28 cellular contexts compared by ENCODE assay signal in the genomic region with DNA sequence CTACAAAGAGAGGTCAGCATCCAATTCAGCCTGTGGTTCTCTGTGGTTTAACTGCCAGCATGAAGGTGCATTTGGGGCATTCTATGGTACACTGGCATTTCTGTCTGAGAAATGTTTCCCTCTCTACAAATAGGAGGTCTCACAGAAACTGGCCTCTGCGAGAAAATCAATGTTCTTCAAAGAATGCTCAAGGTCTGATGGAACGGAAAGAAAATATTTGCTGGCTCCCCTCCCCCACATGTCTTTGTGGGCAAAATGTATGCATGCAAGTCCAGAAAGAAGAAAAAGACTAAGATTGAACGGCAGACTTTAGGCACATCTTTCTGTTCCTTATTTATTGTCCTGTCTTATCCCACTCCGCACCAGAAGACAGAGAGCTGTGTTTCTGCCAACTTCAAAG.
DNase-seq lines count a peak whose midpoint lies in the region; ATAC-seq, FAIRE-seq and TF ChIP-seq lines count a peak whose summit lies in the region.
"Had no signal": no experiment of that assay in that cellular context is flagged by ENCODE, and none has a peak within 500 bp of the region (broad histone marks: within the 10 kb centered on the region; RNA-seq: fewer than 3 reads in every experiment).

No MANE protein-coding gene starts in this region.

- H3K9me3 Mint-ChIP-seq in GM23338 (no peaks in the 10 kb centered on the region), astrocyte (ENCODE audit: unreplicated experiment) (no peaks in the 10 kb centered on the region), mesothelial cell of epicardium (no peaks in the 10 kb centered on the region), progenitor cell of endocrine pancreas (ENCODE audit: low read depth) (no peaks in the 10 kb centered on the region)
- H3K9me3 Mint-ChIP-seq in natural killer cell treated with Interleukin-12 subunit alpha and Interleukin-12 subunit beta and Interleukin-15 and Interleukin-18, amount 100 ng/mL, for 72 hours: no peaks in the 10 kb centered on the region
- no peaks in the 10 kb centered on the region for H3K9me3 Mint-ChIP-seq in T-helper 2 cell treated with Interferon-gamma antibody and Interleukin-4, amounts not matched to agents 5 μg/mL and 100 μg/mL, for 36 hours

- H2AFZ ChIP-seq in GM23338 (no peak overlapping the region), astrocyte (ENCODE audit: low read depth, low read length) (no peak overlapping the region)

- FAIRE-seq in astrocyte (lab: Jason Lieb, UNC): no peak
- FAIRE-seq: A204.1, GM19239, H54, K562, RCC 7860 had no signal

- peaks cover 31% of the 10 kb centered on the region; the same call in 1 of the 2 replicates for H3K4me1 ChIP-seq in GM23338 (ENCODE audit: insufficient read depth)
- peaks cover 11% of the 10 kb centered on the region for H3K4me1 ChIP-seq in astrocyte (ENCODE audit: insufficient read depth, low read length)
- H3K4me1 ChIP-seq: BLaER1 treated with 17β-estradiol and CSF1 and Interleukin-3, amounts not matched to agents 10 nM and 100 nM had no signal

- no peak overlapping the region for H3K27ac ChIP-seq in GM23338 (ENCODE audit: low read depth)
- H3K27ac ChIP-seq in astrocyte (ENCODE audit: low read depth, low read length): no peak overlapping the region
- H3K27ac ChIP-seq: BLaER1 treated with 17β-estradiol and CSF1 and Interleukin-3, amounts not matched to agents 10 nM and 100 nM; SK-N-MC had no signal

- TF ChIP-seq CTCF in GM23338 (conservative IDR thresholded peaks at IDR 0.05; ENCODE audit: low read depth in 2 of 2) (no peak), astrocyte (IDR thresholded peaks at IDR 0.05; ENCODE audit: insufficient read depth, low read depth, low read length) (no peak), mesothelial cell of epicardium (IDR thresholded peaks at IDR 0.05; ENCODE audit: unreplicated experiment) (no peak), progenitor cell of endocrine pancreas (IDR thresholded peaks at IDR 0.05; ENCODE audit: unreplicated experiment) (no peak)

- H3K27me3 ChIP-seq in GM23338 (ENCODE audit: insufficient read depth) (no peaks in the 10 kb centered on the region), astrocyte (ENCODE audit: insufficient read depth, low read length) (no peaks in the 10 kb centered on the region)
- H3K27me3 ChIP-seq: BLaER1 treated with 17β-estradiol and CSF1 and Interleukin-3, amounts not matched to agents 10 nM and 100 nM had no signal

- H3K9me2 ChIP-seq in GM23338 (ENCODE audit: insufficient read depth): 0 out of 2 replicates have a peak, but pooled peaks cover 2% of the 10 kb centered on the region

- H3K4me3 Mint-ChIP-seq in GM23338 (no peak overlapping the region), astrocyte (ENCODE audit: unreplicated experiment) (peak overlapping the region; percentile 29), mesothelial cell of epicardium (no peak overlapping the region), progenitor cell of endocrine pancreas (ENCODE audit: low read depth) (no peak overlapping the region)
- H3K4me3 Mint-ChIP-seq in natural killer cell treated with Interleukin-12 subunit alpha and Interleukin-12 subunit beta and Interleukin-15 and Interleukin-18, amount 100 ng/mL, for 72 hours: no peak overlapping the region
- no peak overlapping the region for H3K4me3 Mint-ChIP-seq in T-helper 2 cell treated with Interferon-gamma antibody and Interleukin-4, amounts not matched to agents 5 μg/mL and 100 μg/mL, for 36 hours
- H3K4me3 Mint-ChIP-seq: CD4-positive, alpha-beta memory T cell had no signal

- H3K4me1 Mint-ChIP-seq in GM23338 (peaks cover 39% of the 10 kb centered on the region), astrocyte (ENCODE audit: low read depth, unreplicated experiment) (peaks cover 68% of the 10 kb centered on the region), mesothelial cell of epicardium (peaks cover 60% of the 10 kb centered on the region), progenitor cell of endocrine pancreas (ENCODE audit: low read depth) (peaks cover 45% of the 10 kb centered on the region)
- no peaks in the 10 kb centered on the region for H3K4me1 Mint-ChIP-seq in natural killer cell treated with Interleukin-12 subunit alpha and Interleukin-12 subunit beta and Interleukin-15 and Interleukin-18, amount 100 ng/mL, for 72 hours (ENCODE audit: low read depth in 2 of 2)
- H3K4me1 Mint-ChIP-seq in T-helper 2 cell treated with Interferon-gamma antibody and Interleukin-4, amounts not matched to agents 5 μg/mL and 100 μg/mL, for 36 hours (ENCODE audit: low read depth): no peaks in the 10 kb centered on the region
- H3K4me1 Mint-ChIP-seq: CD4-positive, alpha-beta memory T cell had no signal

- no peaks in the 10 kb centered on the region for H3F3A ChIP-seq in GM23338 (replicated peaks; ENCODE audit: low read depth)

- H3K4me3 ChIP-seq in GM23338 (no peak overlapping the region), astrocyte (ENCODE audit: insufficient read depth, low read depth, low read length) (no peak overlapping the region)
- H3K4me3 ChIP-seq: BLaER1 treated with 17β-estradiol and CSF1 and Interleukin-3, amounts not matched to agents 10 nM and 100 nM; K562; SK-N-MC had no signal

- no peak for DNase-seq in GM23338 (ENCODE audit: low spot score)
- no peak for DNase-seq in astrocyte (ENCODE audit: low read depth)
- no peak for DNase-seq in mesothelial cell of epicardium (ENCODE audit: low spot score in 2 of 2, unreplicated experiment in 2 of 2)
- DNase-seq in progenitor cell of endocrine pancreas (ENCODE audit: low spot score, unreplicated experiment): no peak
- no peak for DNase-seq in natural killer cell treated with Interleukin-12 subunit alpha and Interleukin-12 subunit beta and Interleukin-15 and Interleukin-18, amount 100 ng/mL, for 72 hours (ENCODE audit: low spot score)
- no peak for DNase-seq in T-helper 2 cell treated with Interferon-gamma antibody and Interleukin-4, amounts not matched to agents 5 μg/mL and 100 μg/mL, for 36 hours (ENCODE audit: low spot score)
- DNase-seq in CD1c-positive myeloid dendritic cell (ENCODE audit: extremely low spot score): no peak
- no peak for DNase-seq in central memory CD4-positive, alpha-beta T cell
- DNase-seq: Caco-2; CD4-positive, alpha-beta memory T cell; DMS 273 treated with DMSO at 0.1 percent for 48 hours; DND-41; Kasumi-1; MV-4-11; NCI-H1105; NCI-H146; NCI-H1930; NCI-H2107; NCI-H524; NCI-H774; SIG-M5 had no signal

- no peak for ATAC-seq in GM23338
- no peak for ATAC-seq in natural killer cell treated with Interleukin-12 subunit alpha and Interleukin-12 subunit beta and Interleukin-15 and Interleukin-18, amount 100 ng/mL, for 72 hours
- ATAC-seq: K562 had no signal

- H3K36me3 ChIP-seq in GM23338 (ENCODE audit: insufficient read depth) (no peaks in the 10 kb centered on the region), astrocyte (ENCODE audit: insufficient read depth, low read length) (no peaks in the 10 kb centered on the region)
- H3K36me3 ChIP-seq: BLaER1 treated with 17β-estradiol and CSF1 and Interleukin-3, amounts not matched to agents 10 nM and 100 nM had no signal

- H3K79me2 ChIP-seq in GM23338 (replicated peaks; ENCODE audit: insufficient read depth) (no peaks in the 10 kb centered on the region), astrocyte (ENCODE audit: insufficient read depth, low read length) (peaks cover 16% of the 10 kb centered on the region)

- no peaks in the 10 kb centered on the region for H4K20me1 ChIP-seq in GM23338 (replicated peaks; ENCODE audit: insufficient read depth)
- peaks cover 59% of the 10 kb centered on the region for H4K20me1 ChIP-seq in astrocyte (ENCODE audit: insufficient read depth, low read length)
- H4K20me1 ChIP-seq: BLaER1 treated with 17β-estradiol and CSF1 and Interleukin-3, amounts not matched to agents 10 nM and 100 nM had no signal

- peak overlapping the region; percentile 63; the same call in 1 of the 2 replicates for H3K4me2 ChIP-seq in GM23338
- no peak overlapping the region for H3K4me2 ChIP-seq in astrocyte (ENCODE audit: low read length)
- H3K4me2 ChIP-seq: BLaER1 treated with 17β-estradiol and CSF1 and Interleukin-3, amounts not matched to agents 10 nM and 100 nM had no signal

- no peaks in the 10 kb centered on the region for H3K9me3 ChIP-seq in astrocyte (ENCODE audit: insufficient read depth, low read depth, low read length)
- H3K9me3 ChIP-seq: BLaER1 treated with 17β-estradiol and CSF1 and Interleukin-3, amounts not matched to agents 10 nM and 100 nM; Caco-2 had no signal

- H3K36me3 Mint-ChIP-seq in GM23338 (ENCODE audit: low read depth) (no peaks in the 10 kb centered on the region), astrocyte (ENCODE audit: low read depth, unreplicated experiment) (peaks cover 48% of the 10 kb centered on the region), mesothelial cell of epicardium (peaks cover 6% of the 10 kb centered on the region), progenitor cell of endocrine pancreas (ENCODE audit: insufficient read depth) (no peaks in the 10 kb centered on the region)
- H3K36me3 Mint-ChIP-seq in natural killer cell treated with Interleukin-12 subunit alpha and Interleukin-12 subunit beta and Interleukin-15 and Interleukin-18, amount 100 ng/mL, for 72 hours: no peaks in the 10 kb centered on the region
- no peaks in the 10 kb centered on the region for H3K36me3 Mint-ChIP-seq in T-helper 2 cell treated with Interferon-gamma antibody and Interleukin-4, amounts not matched to agents 5 μg/mL and 100 μg/mL, for 36 hours (ENCODE audit: low read depth)
- H3K36me3 Mint-ChIP-seq: CD4-positive, alpha-beta memory T cell had no signal

- no peak overlapping the region; the same call in 1 of the 2 replicates for H3K27ac Mint-ChIP-seq in GM23338
- no peak overlapping the region for H3K27ac Mint-ChIP-seq in astrocyte (ENCODE audit: unreplicated experiment)
- H3K27ac Mint-ChIP-seq in mesothelial cell of epicardium: peak overlapping the region; percentile 62
- peak overlapping the region; percentile 50 for H3K27ac Mint-ChIP-seq in progenitor cell of endocrine pancreas
- H3K27ac Mint-ChIP-seq in natural killer cell treated with Interleukin-12 subunit alpha and Interleukin-12 subunit beta and Interleukin-15 and Interleukin-18, amount 100 ng/mL, for 72 hours: no peak overlapping the region
- H3K27ac Mint-ChIP-seq in T-helper 2 cell treated with Interferon-gamma antibody and Interleukin-4, amounts not matched to agents 5 μg/mL and 100 μg/mL, for 36 hours: no peak overlapping the region
- H3K27ac Mint-ChIP-seq: CD4-positive, alpha-beta memory T cell had no signal

- peaks cover 4% of the 10 kb centered on the region for H3K27me3 Mint-ChIP-seq in GM23338 (ENCODE audit: insufficient read depth, low read depth, poor library complexity)
- no peaks in the 10 kb centered on the region for H3K27me3 Mint-ChIP-seq in astrocyte (ENCODE audit: low read depth, unreplicated experiment)
- no peaks in the 10 kb centered on the region for H3K27me3 Mint-ChIP-seq in mesothelial cell of epicardium (ENCODE audit: low read depth)
- no peaks in the 10 kb centered on the region for H3K27me3 Mint-ChIP-seq in progenitor cell of endocrine pancreas
- peaks cover 0 to 13% of the 10 kb centered on the region in 2 donors for H3K27me3 Mint-ChIP-seq in natural killer cell treated with Interleukin-12 subunit alpha and Interleukin-12 subunit beta and Interleukin-15 and Interleukin-18, amount 100 ng/mL, for 72 hours
- no peaks in the 10 kb centered on the region for H3K27me3 Mint-ChIP-seq in T-helper 2 cell treated with Interferon-gamma antibody and Interleukin-4, amounts not matched to agents 5 μg/mL and 100 μg/mL, for 36 hours (ENCODE audit: low read depth)

- H3K9ac ChIP-seq in astrocyte (ENCODE audit: low read length): no peak overlapping the region
- H3K9ac ChIP-seq: BLaER1 treated with 17β-estradiol and CSF1 and Interleukin-3, amounts not matched to agents 10 nM and 100 nM had no signal

Comparison
In these comparisons a context has a peak if more than half of its experiments do, and no peak if none do; other contexts are left out.
1. H3K27ac Mint-ChIP-seq: peak in mesothelial cell of epicardium (single experiment) and progenitor cell of endocrine pancreas (single experiment); none in GM23338 (single experiment), astrocyte (single experiment), natural killer cell treated with Interleukin-12 subunit alpha and Interleukin-12 subunit beta and Interleukin-15 and Interleukin-18, amount 100 ng/mL, for 72 hours (0 of 2) and T-helper 2 cell treated with Interferon-gamma antibody and Interleukin-4, amounts not matched to agents 5 μg/mL and 100 μg/mL, for 36 hours (single experiment).